Comparison of ENCODE assay signal across 1 cellular context in the genomic region with DNA sequence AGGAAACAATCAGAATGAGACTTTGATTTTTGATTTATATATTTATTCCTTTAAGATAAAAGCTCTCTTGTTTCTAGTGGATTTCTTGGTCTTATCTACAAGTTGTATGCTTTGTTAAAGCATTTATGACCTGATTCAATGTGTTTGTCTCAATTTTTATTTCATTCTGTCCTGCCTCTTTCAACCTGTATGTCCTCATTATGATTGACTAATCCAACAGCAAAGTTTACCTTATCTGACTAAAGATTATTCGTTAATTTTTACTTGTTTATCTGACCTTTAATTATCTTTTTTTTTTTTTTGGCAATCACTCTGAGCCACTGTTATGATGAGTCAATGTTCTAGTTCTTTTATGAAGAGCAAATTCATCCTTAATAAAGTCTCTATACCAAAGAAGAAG.
TF ChIP-seq lines count a peak whose summit lies in the region.

No MANE protein-coding gene starts in this region.

TF ChIP-seq in HepG2, 621 proteins besides CTCF, POLR2A, EP300 and RAD21:
- TF ChIP-seq, protein P1, sequence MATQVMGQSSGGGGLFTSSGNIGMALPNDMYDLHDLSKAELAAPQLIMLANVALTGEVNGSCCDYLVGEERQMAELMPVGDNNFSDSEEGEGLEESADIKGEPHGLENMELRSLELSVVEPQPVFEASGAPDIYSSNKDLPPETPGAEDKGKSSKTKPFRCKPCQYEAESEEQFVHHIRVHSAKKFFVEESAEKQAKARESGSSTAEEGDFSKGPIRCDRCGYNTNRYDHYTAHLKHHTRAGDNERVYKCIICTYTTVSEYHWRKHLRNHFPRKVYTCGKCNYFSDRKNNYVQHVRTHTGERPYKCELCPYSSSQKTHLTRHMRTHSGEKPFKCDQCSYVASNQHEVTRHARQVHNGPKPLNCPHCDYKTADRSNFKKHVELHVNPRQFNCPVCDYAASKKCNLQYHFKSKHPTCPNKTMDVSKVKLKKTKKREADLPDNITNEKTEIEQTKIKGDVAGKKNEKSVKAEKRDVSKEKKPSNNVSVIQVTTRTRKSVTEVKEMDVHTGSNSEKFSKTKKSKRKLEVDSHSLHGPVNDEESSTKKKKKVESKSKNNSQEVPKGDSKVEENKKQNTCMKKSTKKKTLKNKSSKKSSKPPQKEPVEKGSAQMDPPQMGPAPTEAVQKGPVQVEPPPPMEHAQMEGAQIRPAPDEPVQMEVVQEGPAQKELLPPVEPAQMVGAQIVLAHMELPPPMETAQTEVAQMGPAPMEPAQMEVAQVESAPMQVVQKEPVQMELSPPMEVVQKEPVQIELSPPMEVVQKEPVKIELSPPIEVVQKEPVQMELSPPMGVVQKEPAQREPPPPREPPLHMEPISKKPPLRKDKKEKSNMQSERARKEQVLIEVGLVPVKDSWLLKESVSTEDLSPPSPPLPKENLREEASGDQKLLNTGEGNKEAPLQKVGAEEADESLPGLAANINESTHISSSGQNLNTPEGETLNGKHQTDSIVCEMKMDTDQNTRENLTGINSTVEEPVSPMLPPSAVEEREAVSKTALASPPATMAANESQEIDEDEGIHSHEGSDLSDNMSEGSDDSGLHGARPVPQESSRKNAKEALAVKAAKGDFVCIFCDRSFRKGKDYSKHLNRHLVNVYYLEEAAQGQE (IDR thresholded peaks at IDR 0.05; ENCODE audit: borderline replicate concordance in 1 of 2, low read depth in 1 of 2, low read length in 2 of 2), result no peak
- no peak for TF ChIP-seq ZNF841 (CRISPR knock-in tag; IDR thresholded peaks at IDR 0.05; ENCODE audit: borderline replicate concordance)
- TF ChIP-seq, protein P2, sequence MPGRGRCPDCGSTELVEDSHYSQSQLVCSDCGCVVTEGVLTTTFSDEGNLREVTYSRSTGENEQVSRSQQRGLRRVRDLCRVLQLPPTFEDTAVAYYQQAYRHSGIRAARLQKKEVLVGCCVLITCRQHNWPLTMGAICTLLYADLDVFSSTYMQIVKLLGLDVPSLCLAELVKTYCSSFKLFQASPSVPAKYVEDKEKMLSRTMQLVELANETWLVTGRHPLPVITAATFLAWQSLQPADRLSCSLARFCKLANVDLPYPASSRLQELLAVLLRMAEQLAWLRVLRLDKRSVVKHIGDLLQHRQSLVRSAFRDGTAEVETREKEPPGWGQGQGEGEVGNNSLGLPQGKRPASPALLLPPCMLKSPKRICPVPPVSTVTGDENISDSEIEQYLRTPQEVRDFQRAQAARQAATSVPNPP (CRISPR knock-in tag; IDR thresholded peaks at IDR 0.05), result no peak
- TF ChIP-seq ZNF496 (CRISPR knock-in tag; IDR thresholded peaks at IDR 0.05; ENCODE audit: insufficient replicate concordance), result no peak
- no peak for TF ChIP-seq NFE2L1 (CRISPR knock-in tag; IDR thresholded peaks at IDR 0.05; ENCODE audit: borderline replicate concordance)
- no peak for TF ChIP-seq MLX (CRISPR knock-in tag; IDR thresholded peaks at IDR 0.05)
- no peak for TF ChIP-seq NFE2 (CRISPR knock-in tag; IDR thresholded peaks at IDR 0.05)
- no peak for TF ChIP-seq PITX1 (CRISPR knock-in tag; IDR thresholded peaks at IDR 0.05)
- TF ChIP-seq ZFX (CRISPR knock-in tag; IDR thresholded peaks at IDR 0.05; ENCODE audit: low read depth), result no peak
- no peak for TF ChIP-seq KAT7 (CRISPR knock-in tag; IDR thresholded peaks at IDR 0.05; ENCODE audit: borderline replicate concordance)
- TF ChIP-seq MTERF4 (CRISPR knock-in tag; IDR thresholded peaks at IDR 0.05), result no peak
- no peak for TF ChIP-seq ZNF652 (CRISPR knock-in tag; IDR thresholded peaks at IDR 0.05; ENCODE audit: borderline replicate concordance, low read depth)
- TF ChIP-seq STAT5B (CRISPR knock-in tag; IDR thresholded peaks at IDR 0.05), result no peak
- TF ChIP-seq ARNTL (CRISPR knock-in tag; IDR thresholded peaks at IDR 0.05), result no peak
- TF ChIP-seq ELF3 (CRISPR knock-in tag; IDR thresholded peaks at IDR 0.05), result no peak
